ENCODE assay signal across 22 cellular contexts in genomic region chr12:53670308-53670707, GRCh38.
DNase-seq lines count a peak whose midpoint lies in the region; ATAC-seq and TF ChIP-seq lines count a peak whose summit lies in the region.
"Had no signal": no experiment of that assay in that cellular context is flagged by ENCODE, and none has a peak within 500 bp of the region (broad histone marks: within the 10 kb centered on the region; RNA-seq: fewer than 3 reads in every experiment).

No MANE protein-coding gene starts in this region.

- H3K4me3 ChIP-seq in Loucy (ENCODE audit: low read length, poor library complexity, severe bottlenecking) (peak overlapping the region; percentile 7), cardiac fibroblast (replicated peaks in 1 of 2; ENCODE audit: low read depth in 2 of 2, low read length in 2 of 2) (no peak overlapping the region)
- H3K4me3 ChIP-seq: A549, SJSA1 had no signal

- no peak overlapping the region for H2AFZ ChIP-seq in Loucy (ENCODE audit: low read length)

- no peaks in the 10 kb centered on the region for H3F3A ChIP-seq in Loucy (ENCODE audit: low read depth)

- peaks cover 56% of the 10 kb centered on the region; the same call in 1 of the 2 replicates for H3K36me3 ChIP-seq in Loucy (ENCODE audit: insufficient read depth, low read length)

- ATAC-seq in HG02763 (IDR thresholded peaks at IDR 0.05; ENCODE audit: unreplicated experiment): no peak

- DNase-seq in activated T-cell treated with anti-CD3 and anti-CD28 coated beads, Interleukin-2, amount 50 U/mL, for 24 hours: no peak
- DNase-seq in activated T-cell treated with anti-CD3 and anti-CD28 coated beads for 4 hours: no peak
- peak; percentile 9 to 20 for DNase-seq in cardiac fibroblast (ENCODE audit: low read depth in 2 of 2)
- no peak for DNase-seq in amygdala (lab: John Stamatoyannopoulos, UW)
- DNase-seq in activated effector memory CD4-positive, alpha-beta T cell treated with anti-CD3 and anti-CD28 coated beads, Interleukin-2, amount 50 U/mL, for 16 hours: no peak
- DNase-seq: CD8-positive, alpha-beta memory T cell; DND-41; H9; IMR-90; Karpas-422; NCI-H1092 treated with DMSO at 0.1 percent for 48 hours; NCI-H146; NCI-H2029 treated with DMSO at 0.1 percent for 48 hours; NCI-H2171; NCI-H446; NCI-H526 treated with DMSO at 0.1 percent for 48 hours had no signal

- H3K27me3 Mint-ChIP-seq in activated T-cell treated with anti-CD3 and anti-CD28 coated beads, Interleukin-2, amount 50 U/mL, for 24 hours: no peaks in the 10 kb centered on the region
- H3K27me3 Mint-ChIP-seq: CD8-positive, alpha-beta memory T cell had no signal

- peaks cover 34% of the 10 kb centered on the region for H3K4me1 Mint-ChIP-seq in activated T-cell treated with anti-CD3 and anti-CD28 coated beads, Interleukin-2, amount 50 U/mL, for 24 hours (ENCODE audit: low read depth)

- peaks cover 96% of the 10 kb centered on the region for H3K36me3 Mint-ChIP-seq in activated T-cell treated with anti-CD3 and anti-CD28 coated beads, Interleukin-2, amount 50 U/mL, for 24 hours (ENCODE audit: low read depth)

- no peaks in the 10 kb centered on the region for H3K9me2 ChIP-seq in Loucy (replicated peaks; ENCODE audit: low read depth, low read length)

- H3K4me1 ChIP-seq in Loucy (ENCODE audit: insufficient read depth, low read length, poor library complexity, severe bottlenecking): peaks cover 42% of the 10 kb centered on the region

- H3K9me3 ChIP-seq in Loucy (ENCODE audit: insufficient read depth, low read depth, low read length): no peaks in the 10 kb centered on the region
- H3K9me3 ChIP-seq: A549, SJSA1 had no signal

- H3K9ac ChIP-seq in Loucy (ENCODE audit: low read depth, low read length, poor library complexity, severe bottlenecking): peak overlapping the region; percentile 12

- H3K27ac Mint-ChIP-seq in activated T-cell treated with anti-CD3 and anti-CD28 coated beads, Interleukin-2, amount 50 U/mL, for 24 hours: peak overlapping the region; percentile 59

- H3K27ac ChIP-seq in 22Rv1: peak overlapping the region; percentile 49; the same call in 1 of the 2 replicates
- H3K27ac ChIP-seq: A549, HL-60, SJSA1 had no signal

- no peaks in the 10 kb centered on the region for H3K9me3 Mint-ChIP-seq in activated T-cell treated with anti-CD3 and anti-CD28 coated beads, Interleukin-2, amount 50 U/mL, for 24 hours
- H3K9me3 Mint-ChIP-seq: CD8-positive, alpha-beta memory T cell; H9 had no signal

- H4K20me1 ChIP-seq in Loucy (ENCODE audit: insufficient read depth, low read length, poor library complexity, severe bottlenecking): peaks cover 27% of the 10 kb centered on the region

- TF ChIP-seq CTCF in 22Rv1 (IDR thresholded peaks at IDR 0.05): no peak
- TF ChIP-seq CTCF in Loucy (conservative IDR thresholded peaks at IDR 0.05; ENCODE audit: low read length): no peak
- TF ChIP-seq CTCF in cardiac fibroblast (IDR thresholded peaks at IDR 0.05; ENCODE audit: low read depth, low read length): no peak

- H3K79me2 ChIP-seq in Loucy (ENCODE audit: insufficient read depth, low read length): peaks cover 62% of the 10 kb centered on the region

- H3K4me3 Mint-ChIP-seq in activated T-cell treated with anti-CD3 and anti-CD28 coated beads, Interleukin-2, amount 50 U/mL, for 24 hours: no peak overlapping the region
- H3K4me3 Mint-ChIP-seq: CD8-positive, alpha-beta memory T cell; H9 had no signal

- peak overlapping the region; percentile 60 for H3K4me2 ChIP-seq in Loucy (ENCODE audit: low read depth, low read length, poor library complexity, severe bottlenecking)
- H3K4me2 ChIP-seq: A549 had no signal

- H3K27me3 ChIP-seq in Loucy (ENCODE audit: insufficient read depth, low read length, poor library complexity, severe bottlenecking): no peaks in the 10 kb centered on the region
- H3K27me3 ChIP-seq: SJSA1 had no signal

Comparison
In these comparisons a context has a peak if more than half of its experiments do, and no peak if none do; other contexts are left out.
1. DNase-seq: peak in cardiac fibroblast (2 of 2); none in activated T-cell treated with anti-CD3 and anti-CD28 coated beads, Interleukin-2, amount 50 U/mL, for 24 hours (single experiment), activated T-cell treated with anti-CD3 and anti-CD28 coated beads for 4 hours (single experiment), amygdala (0 of 56) and activated effector memory CD4-positive, alpha-beta T cell treated with anti-CD3 and anti-CD28 coated beads, Interleukin-2, amount 50 U/mL, for 16 hours (single experiment).